In genomic region chr17:42018339-42018738, GRCh38 we compare ENCODE assay signal across 8 cellular contexts. TPM values are rescaled to one million over a fixed set of nuclear protein-coding genes. Genes with fewer than 3 reads are reported as not detected.
A peak's percentile ranks its signal among the peaks of the same experiment; 100 is the strongest.
DNase-seq lines count a peak whose midpoint lies in the region; ATAC-seq and TF ChIP-seq lines count a peak whose summit lies in the region.

No MANE protein-coding gene starts in this region.

- H3K9ac ChIP-seq in Loucy (ENCODE audit: low read depth, low read length, poor library complexity, severe bottlenecking): peak overlapping the region; percentile 91

- H3K4me3 ChIP-seq in Loucy (ENCODE audit: low read length, poor library complexity, severe bottlenecking): peak overlapping the region; percentile 81

- no peaks in the 10 kb centered on the region for H3F3A ChIP-seq in Loucy (ENCODE audit: low read depth)

- H3K4me2 ChIP-seq in Loucy (ENCODE audit: low read depth, low read length, poor library complexity, severe bottlenecking): peak overlapping the region; percentile 92

- peaks cover 68% of the 10 kb centered on the region for H3K4me1 Mint-ChIP-seq in CD4-positive, alpha-beta T cell (ENCODE audit: low read depth)
- peaks cover 50 to 58% of the 10 kb centered on the region in 2 donors for H3K4me1 Mint-ChIP-seq in natural killer cell treated with Interleukin-12 subunit alpha and Interleukin-12 subunit beta and Interleukin-15 and Interleukin-18, amount 100 ng/mL, for 72 hours (ENCODE audit: low read depth in 2 of 2)

- H3K4me3 Mint-ChIP-seq in CD4-positive, alpha-beta T cell: peak overlapping the region; percentile 100
- peak overlapping the region; percentile 98 for H3K4me3 Mint-ChIP-seq in natural killer cell treated with Interleukin-12 subunit alpha and Interleukin-12 subunit beta and Interleukin-15 and Interleukin-18, amount 100 ng/mL, for 72 hours

- no peak for TF ChIP-seq CTCF in CD4-positive, alpha-beta T cell (IDR thresholded peaks at IDR 0.05)
- TF ChIP-seq CTCF in Loucy (conservative IDR thresholded peaks at IDR 0.05; ENCODE audit: low read length): no peak

- DNase-seq in CD4-positive, alpha-beta T cell: no peak
- no peak for DNase-seq in caudate nucleus (lab: John Stamatoyannopoulos, UW)
- DNase-seq in natural killer cell treated with Interleukin-12 subunit alpha and Interleukin-12 subunit beta and Interleukin-15 and Interleukin-18, amount 100 ng/mL, for 72 hours (ENCODE audit: low spot score): no peak
- no peak for DNase-seq in hypothalamus (lab: John Stamatoyannopoulos, UW)

- no peaks in the 10 kb centered on the region for H3K9me2 ChIP-seq in Loucy (replicated peaks; ENCODE audit: low read depth, low read length)

- peaks cover 67% of the 10 kb centered on the region for H3K79me2 ChIP-seq in Loucy (ENCODE audit: insufficient read depth, low read length)

- no peaks in the 10 kb centered on the region for H3K9me3 ChIP-seq in CD4-positive, alpha-beta T cell (ENCODE audit: control insufficient read depth, low read length)
- H3K9me3 ChIP-seq in Loucy (ENCODE audit: insufficient read depth, low read depth, low read length): no peaks in the 10 kb centered on the region

- peaks cover 33% of the 10 kb centered on the region for H3K36me3 Mint-ChIP-seq in CD4-positive, alpha-beta T cell (ENCODE audit: low read depth)
- peaks cover 7% of the 10 kb centered on the region for H3K36me3 Mint-ChIP-seq in natural killer cell treated with Interleukin-12 subunit alpha and Interleukin-12 subunit beta and Interleukin-15 and Interleukin-18, amount 100 ng/mL, for 72 hours

- no peaks in the 10 kb centered on the region for H3K9me3 Mint-ChIP-seq in CD4-positive, alpha-beta T cell
- no peaks in the 10 kb centered on the region for H3K9me3 Mint-ChIP-seq in natural killer cell treated with Interleukin-12 subunit alpha and Interleukin-12 subunit beta and Interleukin-15 and Interleukin-18, amount 100 ng/mL, for 72 hours

- H2AFZ ChIP-seq in Loucy (ENCODE audit: low read length): no peak overlapping the region; the same call in 1 of the 2 replicates

- ATAC-seq in CD4-positive, alpha-beta T cell (ENCODE audit: poor library complexity): no peak
- no peak for ATAC-seq in natural killer cell treated with Interleukin-12 subunit alpha and Interleukin-12 subunit beta and Interleukin-15 and Interleukin-18, amount 100 ng/mL, for 72 hours
- ATAC-seq in GM21360 (IDR thresholded peaks at IDR 0.05; ENCODE audit: unreplicated experiment) (no peak), HG03196 (IDR thresholded peaks at IDR 0.05; ENCODE audit: unreplicated experiment) (no peak), GM21367 (IDR thresholded peaks at IDR 0.05; ENCODE audit: unreplicated experiment) (no peak)

- H4K20me1 ChIP-seq in Loucy (ENCODE audit: insufficient read depth, low read length, poor library complexity, severe bottlenecking): peaks cover 12% of the 10 kb centered on the region

- POLR2A ChIA-PET in CD4-positive, alpha-beta T cell (lab: Charles Lee): interaction anchor here (1.0 to 6.3 kb wide), 11 partner anchors 9 to 1350 kb away, joined by 3 to 81 read pairs (median 4); partner anchors contain the start of genes ACLY, CNP, DHX58 and STAT3

- no peaks in the 10 kb centered on the region for H3K27me3 Mint-ChIP-seq in CD4-positive, alpha-beta T cell
- no peaks in the 10 kb centered on the region for H3K27me3 Mint-ChIP-seq in natural killer cell treated with Interleukin-12 subunit alpha and Interleukin-12 subunit beta and Interleukin-15 and Interleukin-18, amount 100 ng/mL, for 72 hours

- H3K36me3 ChIP-seq in Loucy (ENCODE audit: insufficient read depth, low read length): no peaks in the 10 kb centered on the region

- CTCF ChIA-PET in CD4-positive, alpha-beta T cell (lab: Charles Lee): interaction anchor here (0.9 to 2.3 kb wide), 5 partner anchors 23 to 102 kb away, joined by 3 to 6 read pairs (median 3); partner anchors contain the start of gene CNP

- no peaks in the 10 kb centered on the region for H3K27me3 ChIP-seq in CD4-positive, alpha-beta T cell (ENCODE audit: control insufficient read depth, insufficient read depth, low read length)
- no peaks in the 10 kb centered on the region for H3K27me3 ChIP-seq in Loucy (ENCODE audit: insufficient read depth, low read length, poor library complexity, severe bottlenecking)

- intact Hi-C loops in CD4-positive, alpha-beta T cell (cut with DNase I, micrococcal nuclease): loop anchor here (5.0 kb wide), 3 partner anchors 51 to 1201 kb away; partner anchors contain the start of genes ACLY (in 1 of the 2) and CNP (in 1 of the 2)

- peaks cover 42% of the 10 kb centered on the region for H3K4me1 ChIP-seq in Loucy (ENCODE audit: insufficient read depth, low read length, poor library complexity, severe bottlenecking)

- peak overlapping the region; percentile 98 for H3K27ac Mint-ChIP-seq in CD4-positive, alpha-beta T cell
- H3K27ac Mint-ChIP-seq in natural killer cell treated with Interleukin-12 subunit alpha and Interleukin-12 subunit beta and Interleukin-15 and Interleukin-18, amount 100 ng/mL, for 72 hours: peak overlapping the region; percentile 99

- no peak overlapping the region for H3K27ac ChIP-seq in CD4-positive, alpha-beta T cell (ENCODE audit: low read depth, low read length)
- peak overlapping the region; percentile 93 for H3K27ac ChIP-seq in caudate nucleus (ENCODE audit: low read depth, low read length)

RNA-seq across cellular contexts. Expression of gene DNAJC7, which starts 1.1 kb away (rescaled TPM):
- total RNA-seq in CD4-positive, alpha-beta T cell: 100 to 1,000 TPM; 117 to 140 TPM
- total RNA-seq in natural killer cell treated with Interleukin-12 subunit alpha and Interleukin-12 subunit beta and Interleukin-15 and Interleukin-18, amount 100 ng/mL, for 72 hours: 100 to 1,000 TPM; 119 to 137 TPM

RNA-seq across cellular contexts. Expression of gene NKIRAS2, which starts 1.6 kb away (rescaled TPM):
- total RNA-seq in CD4-positive, alpha-beta T cell: 10 to 100 TPM; 12.5 to 12.9 TPM
- total RNA-seq in natural killer cell treated with Interleukin-12 subunit alpha and Interleukin-12 subunit beta and Interleukin-15 and Interleukin-18, amount 100 ng/mL, for 72 hours: 10 to 100 TPM; 27.8 to 28.7 TPM

RNA-seq across cellular contexts. Expression of gene C17orf113, which starts 32.1 kb away (rescaled TPM):
- total RNA-seq in CD4-positive, alpha-beta T cell: under 1 TPM; 0.42 to 0.55 TPM
- not detected for total RNA-seq in natural killer cell treated with Interleukin-12 subunit alpha and Interleukin-12 subunit beta and Interleukin-15 and Interleukin-18, amount 100 ng/mL, for 72 hours

RNA-seq across cellular contexts. Expression of gene CNP, which starts 51.7 kb away (rescaled TPM):
- total RNA-seq in CD4-positive, alpha-beta T cell: 10 to 100 TPM; 19.2 to 23.4 TPM
- 10 to 100 TPM; 55.6 to 81.9 TPM for total RNA-seq in natural killer cell treated with Interleukin-12 subunit alpha and Interleukin-12 subunit beta and Interleukin-15 and Interleukin-18, amount 100 ng/mL, for 72 hours
